Comparison of ENCODE assay signal across 26 cellular contexts in genomic region chr2:16371751-16372150, GRCh38.
DNase-seq lines count a peak whose midpoint lies in the region; ATAC-seq and TF ChIP-seq lines count a peak whose summit lies in the region.
"Had no signal": no experiment of that assay in that cellular context is flagged by ENCODE, and none has a peak within 500 bp of the region (broad histone marks: within the 10 kb centered on the region; RNA-seq: fewer than 3 reads in every experiment).

No MANE protein-coding gene starts in this region.

- H3K27ac ChIP-seq in PC-3 (ENCODE audit: low read length), result no peak overlapping the region
- H3K27ac ChIP-seq: 22Rv1; A549; BLaER1; BLaER1 treated with 17β-estradiol and CSF1 and Interleukin-3, amounts not matched to agents 10 nM and 100 nM; C4-2B had no signal

- intact Hi-C loops in PC-3 (cut with micrococcal nuclease), result no loop called here

- BruUV-seq in PC-3 (replicated peaks; lab: Mats Ljungman, UMichigan), result no TSS peak

- no peaks in the 10 kb centered on the region for H3K36me3 ChIP-seq in BE2C
- no peaks in the 10 kb centered on the region for H3K36me3 ChIP-seq in PC-3 (ENCODE audit: low read depth, low read length)
- H3K36me3 ChIP-seq: BLaER1; BLaER1 treated with 17β-estradiol and CSF1 and Interleukin-3, amounts not matched to agents 10 nM and 100 nM had no signal

- no peak for TF ChIP-seq CTCF in BE2C (IDR thresholded peaks at IDR 0.05; ENCODE audit: low read depth, low read length)
- TF ChIP-seq CTCF in PC-3 (conservative IDR thresholded peaks at IDR 0.05; ENCODE audit: low read depth, low read length), result no peak

- peak; percentile 97 for DNase-seq in BE2C
- DNase-seq in PC-3, result no peak
- DNase-seq: 8988T; ACHN; AML-193; C1 segment of cervical spinal cord; Caco-2; Calu3; CD4-positive, alpha-beta memory T cell; CD4-positive, alpha-beta T cell; CD4-positive, CD25-positive, alpha-beta regulatory T cell; CD8-positive, alpha-beta memory T cell; CD8-positive, alpha-beta T cell; COR-L47; DMS 273 treated with DMSO at 0.1 percent for 48 hours; DMS153; DMS53; DMS79; DMS79 treated with DMSO at 0.1 percent for 48 hours; DND-41; EL had no signal

- H4K20me1 ChIP-seq in PC-3 (ENCODE audit: low read length), result no peaks in the 10 kb centered on the region
- H4K20me1 ChIP-seq: BLaER1; BLaER1 treated with 17β-estradiol and CSF1 and Interleukin-3, amounts not matched to agents 10 nM and 100 nM had no signal

- no peak for ATAC-seq in PC-3
- ATAC-seq: A549; CD8-positive, alpha-beta T cell had no signal

- H3K79me2 ChIP-seq in PC-3 (ENCODE audit: low read length), result no peaks in the 10 kb centered on the region

- no peak overlapping the region for H3K4me2 ChIP-seq in PC-3 (ENCODE audit: low read length)
- H3K4me2 ChIP-seq: A549; BLaER1; BLaER1 treated with 17β-estradiol and CSF1 and Interleukin-3, amounts not matched to agents 10 nM and 100 nM had no signal

- H3K27me3 ChIP-seq in BE2C (no peaks in the 10 kb centered on the region), PC-3 (ENCODE audit: low read length) (no peaks in the 10 kb centered on the region)
- H3K27me3 ChIP-seq: BLaER1; BLaER1 treated with 17β-estradiol and CSF1 and Interleukin-3, amounts not matched to agents 10 nM and 100 nM had no signal

- H3K4me3 ChIP-seq in BE2C (ENCODE audit: low read depth, low read length) (no peak overlapping the region), PC-3 (ENCODE audit: low read length) (no peak overlapping the region)
- H3K4me3 ChIP-seq: A549; BLaER1; BLaER1 treated with 17β-estradiol and CSF1 and Interleukin-3, amounts not matched to agents 10 nM and 100 nM had no signal

- H3K4me1 ChIP-seq in BE2C (peaks cover 13% of the 10 kb centered on the region), PC-3 (ENCODE audit: insufficient read depth, low read length) (no peaks in the 10 kb centered on the region)
- H3K4me1 ChIP-seq: A549; BLaER1; BLaER1 treated with 17β-estradiol and CSF1 and Interleukin-3, amounts not matched to agents 10 nM and 100 nM; Caco-2 had no signal

- H3F3A ChIP-seq in PC-3 (ENCODE audit: low read length, unreplicated experiment), result no peaks in the 10 kb centered on the region

- H2AFZ ChIP-seq in PC-3 (ENCODE audit: low read length), result no peak overlapping the region

- no peaks in the 10 kb centered on the region for H3K9me2 ChIP-seq in PC-3 (replicated peaks; ENCODE audit: low read length)

- POLR2A ChIA-PET in PC-3 (lab: Charles Lee; ENCODE audit: unreplicated experiment), result no interaction called here

- H3K9ac ChIP-seq in PC-3 (ENCODE audit: low read length), result no peak overlapping the region
- H3K9ac ChIP-seq: BLaER1; BLaER1 treated with 17β-estradiol and CSF1 and Interleukin-3, amounts not matched to agents 10 nM and 100 nM had no signal

- CTCF ChIA-PET in PC-3 (lab: Charles Lee), result no interaction called here

- H3K9me3 ChIP-seq in BE2C (peaks cover 25% of the 10 kb centered on the region), PC-3 (ENCODE audit: low read length) (peaks cover 12% of the 10 kb centered on the region; the same call in 1 of the 2 replicates)
- H3K9me3 ChIP-seq: BLaER1; BLaER1 treated with 17β-estradiol and CSF1 and Interleukin-3, amounts not matched to agents 10 nM and 100 nM; Caco-2 had no signal
